25 cellular contexts compared by ENCODE assay signal in genomic region chr13:31517599-31517998, GRCh38.
DNase-seq lines count a peak whose midpoint lies in the region; ATAC-seq, FAIRE-seq and TF ChIP-seq lines count a peak whose summit lies in the region.
"Had no signal": no experiment of that assay in that cellular context is flagged by ENCODE, and none has a peak within 500 bp of the region (broad histone marks: within the 10 kb centered on the region; RNA-seq: fewer than 3 reads in every experiment).

No MANE protein-coding gene starts in this region.

- no peaks in the 10 kb centered on the region for H4K20me1 ChIP-seq in osteoblast (ENCODE audit: insufficient read depth, low read length)
- H4K20me1 ChIP-seq: BLaER1 had no signal

- FAIRE-seq in A549 (lab: Jason Lieb, UNC) (no peak), frontal cortex (lab: Jason Lieb, UNC) (peak; percentile 53)
- FAIRE-seq: GM12891, GM19239 had no signal

- CTCF ChIA-PET in A549 (lab: Yijun Ruan, JAX), result no interaction called here
- CTCF ChIA-PET in HEK293 (lab: Yijun Ruan, JAX), result interaction anchor here (0.7 to 1.7 kb wide), 2 partner anchors 20 to 169 kb away, joined by 4 to 12 read pairs; no protein-coding TSS in a partner anchor

- TF ChIP-seq POLR2A in A549 (IDR thresholded peaks at IDR 0.05; ENCODE audit: low read length), result no peak

- POLR2A ChIA-PET in A549 (lab: Yijun Ruan, JAX), result no interaction called here
- POLR2A ChIA-PET in HEK293 (lab: Yijun Ruan, JAX), result no interaction called here

- no peaks in the 10 kb centered on the region for H3K79me2 ChIP-seq in osteoblast (ENCODE audit: insufficient read depth, low read length)

- ATAC-seq in A549 (no peak), HG03457 (IDR thresholded peaks at IDR 0.05; ENCODE audit: unreplicated experiment) (no peak), GM19351 (IDR thresholded peaks at IDR 0.05; ENCODE audit: unreplicated experiment) (no peak)

- TF ChIP-seq CTCF in A549 (IDR thresholded peaks at IDR 0.05) (no peak), HEK293 (tag by site-specific recombination; IDR thresholded peaks at IDR 0.05) (no peak), osteoblast (IDR thresholded peaks at IDR 0.05; ENCODE audit: extremely low read depth, low read depth, low read length) (no peak)

- H3K27ac ChIP-seq in A549 (no peak overlapping the region), HEK293 (ENCODE audit: extremely low read depth, low read depth, low read length) (no peak overlapping the region), osteoblast (ENCODE audit: low read depth, low read length) (peak overlapping the region; percentile 30)
- H3K27ac ChIP-seq in effector memory CD4-positive, alpha-beta T cell (ENCODE audit: insufficient read depth, low read length, poor library complexity, severe bottlenecking), result no peak overlapping the region
- H3K27ac ChIP-seq: 22Rv1, BLaER1 had no signal

- H3K4me2 ChIP-seq in A549 (no peak overlapping the region), osteoblast (ENCODE audit: insufficient read depth, low read length) (no peak overlapping the region)
- H3K4me2 ChIP-seq: BLaER1 had no signal

- H3K4me1 ChIP-seq in A549, result no peaks in the 10 kb centered on the region
- no peaks in the 10 kb centered on the region for H3K4me1 ChIP-seq in HEK293 (ENCODE audit: control insufficient read depth, insufficient read depth, low read length)
- H3K4me1 ChIP-seq in osteoblast (ENCODE audit: insufficient read depth, low read length), result peaks cover 17% of the 10 kb centered on the region
- no peaks in the 10 kb centered on the region for H3K4me1 ChIP-seq in effector memory CD4-positive, alpha-beta T cell (ENCODE audit: control insufficient read depth, insufficient read depth, low read length, poor library complexity, severe bottlenecking)
- H3K4me1 ChIP-seq: BLaER1 had no signal

- no peak for TF ChIP-seq EP300 in A549 (IDR thresholded peaks at IDR 0.05)

- H3K9me3 ChIP-seq in A549 (no peaks in the 10 kb centered on the region), HEK293 (ENCODE audit: control insufficient read depth, insufficient read depth, low read depth, low read length) (no peaks in the 10 kb centered on the region), osteoblast (ENCODE audit: low read depth, low read length) (no peaks in the 10 kb centered on the region)
- no peaks in the 10 kb centered on the region for H3K9me3 ChIP-seq in effector memory CD4-positive, alpha-beta T cell (ENCODE audit: control insufficient read depth, low read length)
- H3K9me3 ChIP-seq: BE2C, BLaER1 had no signal

- H2AFZ ChIP-seq in osteoblast (ENCODE audit: low read length), result no peak overlapping the region

- TF ChIP-seq RAD21 in A549 (conservative IDR thresholded peaks at IDR 0.05 in 1 of 2, IDR thresholded peaks at IDR 0.05 in 1 of 2), result no peak

- H3K36me3 ChIP-seq in HEK293 (ENCODE audit: control insufficient read depth in 2 of 2, insufficient read depth in 1 of 2, low read length in 2 of 2) (no peaks in the 10 kb centered on the region), osteoblast (ENCODE audit: insufficient read depth, low read length) (no peaks in the 10 kb centered on the region)
- H3K36me3 ChIP-seq in effector memory CD4-positive, alpha-beta T cell (ENCODE audit: control insufficient read depth, insufficient read depth, low read length), result no peaks in the 10 kb centered on the region
- H3K36me3 ChIP-seq: BE2C, BLaER1 had no signal

- H3K4me3 ChIP-seq in A549, result no peak overlapping the region
- H3K4me3 ChIP-seq in HEK293 (ENCODE audit: low read depth, low read length), result no peak overlapping the region
- no peak overlapping the region for H3K4me3 ChIP-seq in osteoblast (ENCODE audit: insufficient read depth, low read length)
- no peak overlapping the region for H3K4me3 ChIP-seq in effector memory CD4-positive, alpha-beta T cell (ENCODE audit: insufficient read depth, low read depth, low read length, poor library complexity, severe bottlenecking)
- H3K4me3 ChIP-seq: BLaER1 had no signal

- DNase-seq in A549 (ENCODE audit: low read depth in 1 of 2, low spot score in 1 of 2) (no peak), frontal cortex (ENCODE audit: low spot score in 2 of 2) (no peak), osteoblast (ENCODE audit: insufficient read length, low spot score, missing footprints) (no peak)
- DNase-seq in effector memory CD4-positive, alpha-beta T cell, result no peak
- DNase-seq: ACHN; BE2C; C1 segment of cervical spinal cord; CD4-positive, alpha-beta memory T cell; CD4-positive, CD25-positive, alpha-beta regulatory T cell; CD8-positive, alpha-beta memory T cell; COR-L47; DMS 273 treated with DMSO at 0.1 percent for 48 hours; DMS153; DMS53; DMS79; DND-41; EL; GF-D8 had no signal

- 57% methylated on average over 3 of the region's 3 CpGs for WGBS in A549 (ENCODE audit: missing lambda C conversion rate)

- no peaks in the 10 kb centered on the region for H3K27me3 ChIP-seq in osteoblast (ENCODE audit: insufficient read depth, low read length)
- H3K27me3 ChIP-seq in effector memory CD4-positive, alpha-beta T cell (replicated peaks; ENCODE audit: control insufficient read depth, insufficient read depth, low read length, poor library complexity, severe bottlenecking), result no peaks in the 10 kb centered on the region
- H3K27me3 ChIP-seq: BE2C, BLaER1 had no signal

TF ChIP-seq in A549, 52 proteins besides CTCF, POLR2A, EP300 and RAD21:
- peak; percentile 24; the same call in 1 of the 2 replicates for TF ChIP-seq ZC3H11A (IDR thresholded peaks at IDR 0.05)
- TF ChIP-seq SREBF2 (IDR thresholded peaks at IDR 0.05), result no peak
TF ChIP-seq in A549: peak in this region for 1.

TF ChIP-seq in HEK293, 187 proteins besides CTCF, POLR2A, EP300 and RAD21 (continues in another document):
- TF ChIP-seq ZNF654 (tag by site-specific recombination; IDR thresholded peaks at IDR 0.05; ENCODE audit: low read depth), result 0 out of 2 replicates have a peak, but pooled peaks have one; percentile 7
- TF ChIP-seq ZNF629 (tag by site-specific recombination; IDR thresholded peaks at IDR 0.05), result 0 out of 2 replicates have a peak, but pooled peaks have one; percentile 15
- TF ChIP-seq ZNF426 (tag by site-specific recombination; IDR thresholded peaks at IDR 0.05), result peak; percentile 73
- TF ChIP-seq ZNF140 (tag by site-specific recombination; IDR thresholded peaks at IDR 0.05), result peak; percentile 52; the same call in 1 of the 2 replicates
- no peak for TF ChIP-seq ZNF211 (tag by site-specific recombination; IDR thresholded peaks at IDR 0.05; ENCODE audit: low read depth)
- TF ChIP-seq ZNF266 (tag by site-specific recombination; IDR thresholded peaks at IDR 0.05; ENCODE audit: low read depth), result peak; percentile 37; the same call in 1 of the 2 replicates
- no peak for TF ChIP-seq ZNF146 (tag by site-specific recombination; IDR thresholded peaks at IDR 0.05)
- TF ChIP-seq ZBTB8A (tag by site-specific recombination; IDR thresholded peaks at IDR 0.05), result peak; percentile 54
- TF ChIP-seq ZNF394 (tag by site-specific recombination; IDR thresholded peaks at IDR 0.05; ENCODE audit: borderline replicate concordance), result peak; percentile 77; the same call in 1 of the 2 replicates
- TF ChIP-seq, protein P1, sequence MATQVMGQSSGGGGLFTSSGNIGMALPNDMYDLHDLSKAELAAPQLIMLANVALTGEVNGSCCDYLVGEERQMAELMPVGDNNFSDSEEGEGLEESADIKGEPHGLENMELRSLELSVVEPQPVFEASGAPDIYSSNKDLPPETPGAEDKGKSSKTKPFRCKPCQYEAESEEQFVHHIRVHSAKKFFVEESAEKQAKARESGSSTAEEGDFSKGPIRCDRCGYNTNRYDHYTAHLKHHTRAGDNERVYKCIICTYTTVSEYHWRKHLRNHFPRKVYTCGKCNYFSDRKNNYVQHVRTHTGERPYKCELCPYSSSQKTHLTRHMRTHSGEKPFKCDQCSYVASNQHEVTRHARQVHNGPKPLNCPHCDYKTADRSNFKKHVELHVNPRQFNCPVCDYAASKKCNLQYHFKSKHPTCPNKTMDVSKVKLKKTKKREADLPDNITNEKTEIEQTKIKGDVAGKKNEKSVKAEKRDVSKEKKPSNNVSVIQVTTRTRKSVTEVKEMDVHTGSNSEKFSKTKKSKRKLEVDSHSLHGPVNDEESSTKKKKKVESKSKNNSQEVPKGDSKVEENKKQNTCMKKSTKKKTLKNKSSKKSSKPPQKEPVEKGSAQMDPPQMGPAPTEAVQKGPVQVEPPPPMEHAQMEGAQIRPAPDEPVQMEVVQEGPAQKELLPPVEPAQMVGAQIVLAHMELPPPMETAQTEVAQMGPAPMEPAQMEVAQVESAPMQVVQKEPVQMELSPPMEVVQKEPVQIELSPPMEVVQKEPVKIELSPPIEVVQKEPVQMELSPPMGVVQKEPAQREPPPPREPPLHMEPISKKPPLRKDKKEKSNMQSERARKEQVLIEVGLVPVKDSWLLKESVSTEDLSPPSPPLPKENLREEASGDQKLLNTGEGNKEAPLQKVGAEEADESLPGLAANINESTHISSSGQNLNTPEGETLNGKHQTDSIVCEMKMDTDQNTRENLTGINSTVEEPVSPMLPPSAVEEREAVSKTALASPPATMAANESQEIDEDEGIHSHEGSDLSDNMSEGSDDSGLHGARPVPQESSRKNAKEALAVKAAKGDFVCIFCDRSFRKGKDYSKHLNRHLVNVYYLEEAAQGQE (tag by site-specific recombination; IDR thresholded peaks at IDR 0.05), result peak; percentile 23; the same call in 1 of the 2 replicates
- TF ChIP-seq ZBTB17 (tag by site-specific recombination; IDR thresholded peaks at IDR 0.05), result no peak
